Comparison of ENCODE assay signal across 17 cellular contexts in the genomic region with DNA sequence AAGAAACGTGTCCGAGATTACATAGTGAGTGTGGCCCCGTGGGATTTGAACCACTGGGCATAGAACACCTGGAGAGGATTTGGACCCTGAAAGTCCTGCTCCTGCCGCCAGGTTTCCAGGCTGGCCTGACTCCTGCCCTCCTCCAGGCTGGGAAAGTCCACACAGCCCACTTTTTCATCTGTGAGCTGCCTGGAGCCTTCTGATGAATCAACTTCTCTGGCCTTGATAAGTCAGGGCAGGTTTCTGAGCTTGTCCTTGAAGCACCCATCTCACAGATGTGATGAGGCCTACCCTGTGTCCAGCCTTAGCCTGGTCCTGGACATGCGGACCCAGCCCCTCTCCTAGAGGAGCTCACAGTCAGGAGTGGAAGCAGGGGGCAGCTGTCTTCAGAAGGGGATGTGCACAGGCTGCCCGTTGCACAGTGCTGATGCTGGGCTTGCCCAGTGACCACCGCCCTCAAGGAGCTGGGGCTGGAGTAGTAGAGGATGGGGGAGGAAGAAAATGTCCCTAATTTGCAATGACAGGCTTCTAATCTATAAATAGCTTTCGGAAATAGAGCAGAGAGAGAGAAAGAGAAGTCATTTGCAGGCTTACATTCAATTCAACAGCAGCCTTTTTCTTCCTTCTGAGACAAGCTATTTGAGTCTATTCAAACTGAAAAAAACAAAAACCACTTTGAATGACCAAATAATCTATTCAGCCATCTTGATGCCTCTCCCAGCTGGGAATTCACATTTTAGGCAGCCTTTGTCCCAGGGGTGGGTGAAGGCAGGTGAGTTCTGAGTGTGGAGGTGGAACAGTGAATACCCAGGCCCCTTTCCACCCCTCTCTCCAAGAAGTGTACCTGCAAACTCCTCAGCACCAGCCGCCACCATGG.
DNase-seq lines count a peak whose midpoint lies in the region; ATAC-seq, FAIRE-seq and TF ChIP-seq lines count a peak whose summit lies in the region.
"Had no signal": no experiment of that assay in that cellular context is flagged by ENCODE, and none has a peak within 500 bp of the region (broad histone marks: within the 10 kb centered on the region; RNA-seq: fewer than 3 reads in every experiment).

No MANE protein-coding gene starts in this region.

- H4K20me1 ChIP-seq in H1 (replicated peaks in 1 of 2; ENCODE audit: control insufficient read depth in 1 of 2, insufficient read depth in 2 of 2, low read length in 2 of 2) (no peaks in the 10 kb centered on the region), SK-N-SH (ENCODE audit: insufficient read depth) (no peaks in the 10 kb centered on the region)

- no peak for TF ChIP-seq POLR2A in H1 (IDR thresholded peaks at IDR 0.05; ENCODE audit: control extremely low read depth in 1 of 2, low read depth in 2 of 2, low read length in 2 of 2)

- no peak for TF ChIP-seq RAD21 in H1 (IDR thresholded peaks at IDR 0.05 in 1 of 2, conservative IDR thresholded peaks at IDR 0.05 in 1 of 2; ENCODE audit: low read depth in 2 of 2, low read length in 2 of 2)
- no peak for TF ChIP-seq RAD21 in SK-N-SH (IDR thresholded peaks at IDR 0.05; ENCODE audit: low read length)

- no peak overlapping the region for H2BK120ac ChIP-seq in H1 (replicated peaks; ENCODE audit: low read depth, low read length)

- no peak overlapping the region for H3K9ac ChIP-seq in H1 (replicated peaks in 1 of 4; ENCODE audit: extremely low read depth in 1 of 4, low read depth in 3 of 4, low read length in 3 of 4)
- no peak overlapping the region for H3K9ac ChIP-seq in SK-N-SH

- no peaks in the 10 kb centered on the region for H3K27me3 ChIP-seq in H1 (replicated peaks in 1 of 4; ENCODE audit: control insufficient read depth in 3 of 4, extremely low read depth in 1 of 4, insufficient read depth in 3 of 4, low read length in 3 of 4)
- H3K27me3 ChIP-seq in SK-N-SH (ENCODE audit: insufficient read depth), result no peaks in the 10 kb centered on the region

- no peaks in the 10 kb centered on the region for H3F3A ChIP-seq in SK-N-SH (replicated peaks; ENCODE audit: insufficient read depth)

- no peak overlapping the region for H3K27ac ChIP-seq in H1 (ENCODE audit: low read depth, low read length)
- no peak overlapping the region for H3K27ac ChIP-seq in SK-N-SH (ENCODE audit: low read depth in 2 of 2, low read length in 1 of 2)

- TF ChIP-seq EP300 in H1 (IDR thresholded peaks at IDR 0.05; ENCODE audit: borderline replicate concordance in 1 of 2, low read depth in 2 of 2, low read length in 2 of 2), result no peak
- no peak for TF ChIP-seq EP300 in SK-N-SH (IDR thresholded peaks at IDR 0.05; ENCODE audit: borderline replicate concordance in 1 of 2, low read depth in 1 of 2, low read length in 1 of 2)

- H2AFZ ChIP-seq in H1 (ENCODE audit: low read length) (peak overlapping the region; percentile 17), SK-N-SH (ENCODE audit: low read depth) (no peak overlapping the region)

- WGBS in H1 (ENCODE audit: extremely low coverage in 1 of 2, insufficient coverage in 1 of 2, insufficient read length in 1 of 2, insufficient replicate concordance in 2 of 2, low coverage in 1 of 2, low lambda C conversion rate in 2 of 2, missing lambda C conversion rate in 1 of 2), 2 experiments, result 90% methylated on average over 9 of the region's 9 CpGs; no CpG with 5 or more reads in 1 of the 2 experiments
- WGBS in SK-N-SH (ENCODE audit: low lambda C conversion rate), result 71% methylated on average over 8 of the region's 9 CpGs

- CTCF ChIA-PET in H1 (lab: Charles Lee; ENCODE audit: partially characterized antibody) (interaction anchor here (0.7 to 2.7 kb wide), 8 partner anchors 9 to 1118 kb away, joined by 3 to 15 read pairs (median 4); no protein-coding TSS in a partner anchor), SK-N-SH (lab: Yijun Ruan, JAX) (interaction anchor here (0.7 to 4.6 kb wide), 4 partner anchors 9 to 99 kb away, joined by 3 to 36 read pairs (median 4); no protein-coding TSS in a partner anchor)

- no peak overlapping the region for H3K14ac ChIP-seq in H1 (ENCODE audit: insufficient read length)

- no peaks in the 10 kb centered on the region for H3K23me2 ChIP-seq in H1 (ENCODE audit: low read depth, low read length)

- no peak overlapping the region for H2AK5ac ChIP-seq in H1 (ENCODE audit: low read depth, low read length)

- no peak overlapping the region for H3K23ac ChIP-seq in H1 (ENCODE audit: insufficient read length)

- peaks cover 0 to 2% (median 0%) of the 10 kb centered on the region in 4 experiments; a peak in 2 of 7 replicates for H3K4me1 ChIP-seq in H1 (replicated peaks in 1 of 4; ENCODE audit: control insufficient read depth in 3 of 4, insufficient read depth in 4 of 4, low read length in 3 of 4)
- no peaks in the 10 kb centered on the region for H3K4me1 ChIP-seq in SK-N-SH (ENCODE audit: control insufficient read depth in 1 of 2, insufficient read depth in 2 of 2, low read depth in 1 of 2, low read length in 1 of 2)

- H3K79me1 ChIP-seq in H1 (ENCODE audit: low read depth, low read length), result no peaks in the 10 kb centered on the region

- no peak for DNase-seq in H1 (ENCODE audit: low read depth in 1 of 2, low spot score in 2 of 2)
- no peak for DNase-seq in cerebellar nuclear complex (lab: John Stamatoyannopoulos, UW)
- no peak for DNase-seq in HCEC 1CT
- DNase-seq in activated CD4-positive, CD25-positive, alpha-beta regulatory T cell (lab: John Stamatoyannopoulos, UW), result no peak
- DNase-seq in SK-N-SH, result no peak
- DNase-seq: activated CD4-positive, alpha-beta T cell treated with anti-CD3 and anti-CD28 coated beads, Interleukin-2, amount 10 ng/mL, durations not matched to agents 7 days and 5 days; dermis blood vessel endothelial cell; DMS153; left ventricle myocardium superior; naive thymus-derived CD4-positive, alpha-beta T cell; NCI-H1417 treated with DMSO at 0.1 percent for 48 hours had no signal

- POLR2A ChIA-PET in H1 (lab: Charles Lee; ENCODE audit: partially characterized antibody), result no interaction called here
- POLR2A ChIA-PET in SK-N-SH (lab: Yijun Ruan, JAX), result no interaction called here

- H3K4me3 ChIP-seq in H1 (ENCODE audit: extremely low read depth in 1 of 4, insufficient read depth in 2 of 4, low read depth in 3 of 4, low read length in 4 of 4), result no peak overlapping the region
- H3K4me3 ChIP-seq in SK-N-SH (ENCODE audit: low read depth in 2 of 2, low read length in 1 of 2), result no peak overlapping the region

- no peak for FAIRE-seq in H1 (lab: Jason Lieb, UNC)
- FAIRE-seq: astrocyte, RCC 7860, urothelium cell line had no signal

- no peak overlapping the region; the same call in 1 of the 2 replicates for H3K18ac ChIP-seq in H1 (ENCODE audit: extremely low read depth, low read length)

- no peak overlapping the region for H3K56ac ChIP-seq in H1 (replicated peaks; ENCODE audit: insufficient read length, low read depth, low read length)

- TF ChIP-seq CTCF in H1 (IDR thresholded peaks at IDR 0.05; ENCODE audit: control extremely low read depth in 1 of 3, insufficient read depth in 1 of 3, low read depth in 1 of 3, low read length in 3 of 3) (no peak), SK-N-SH (IDR thresholded peaks at IDR 0.05) (no peak)

- no peak overlapping the region for H2BK15ac ChIP-seq in H1 (ENCODE audit: low read length)

- no peaks in the 10 kb centered on the region for H3K9me2 ChIP-seq in SK-N-SH

- ATAC-seq in GM18520 (IDR thresholded peaks at IDR 0.05; ENCODE audit: unreplicated experiment) (peak; percentile 68), GM21576 (IDR thresholded peaks at IDR 0.05; ENCODE audit: unreplicated experiment) (peak; percentile 74), HG03280 (IDR thresholded peaks at IDR 0.05; ENCODE audit: unreplicated experiment) (peak; percentile 49)
- ATAC-seq: left ventricle myocardium superior; naive thymus-derived CD4-positive, alpha-beta T cell had no signal

- no peak overlapping the region for H2BK5ac ChIP-seq in H1 (ENCODE audit: low read depth, low read length)

- no peaks in the 10 kb centered on the region for H3K79me2 ChIP-seq in H1 (ENCODE audit: control insufficient read depth in 1 of 2, insufficient read depth in 2 of 2, low read length in 2 of 2)
- no peaks in the 10 kb centered on the region for H3K79me2 ChIP-seq in SK-N-SH (ENCODE audit: insufficient read depth)

- peak overlapping the region; percentile 42 for H4K5ac ChIP-seq in H1 (ENCODE audit: insufficient read length, low read depth, low read length)

- H3K4me2 ChIP-seq in H1 (ENCODE audit: insufficient read depth in 1 of 2, low read depth in 2 of 2, low read length in 2 of 2) (no peak overlapping the region), SK-N-SH (no peak overlapping the region)

- H3K36me3 ChIP-seq in H1 (ENCODE audit: control insufficient read depth in 2 of 4, insufficient read depth in 4 of 4, low read length in 3 of 4) (no peaks in the 10 kb centered on the region), SK-N-SH (replicated peaks in 1 of 2; ENCODE audit: control insufficient read depth in 1 of 2, insufficient read depth in 2 of 2, low read length in 1 of 2) (no peaks in the 10 kb centered on the region)

- no peak overlapping the region for H2BK12ac ChIP-seq in H1 (ENCODE audit: low read depth, low read length)

- peak overlapping the region; percentile 56 for H4K91ac ChIP-seq in H1 (replicated peaks; ENCODE audit: insufficient read length, low read length)

- H3K4ac ChIP-seq in H1 (replicated peaks; ENCODE audit: insufficient read length, low read depth, low read length), result no peak overlapping the region

- no peak overlapping the region for H2BK20ac ChIP-seq in H1 (ENCODE audit: low read length)

- H3K9me3 ChIP-seq in H1 (ENCODE audit: insufficient read depth in 2 of 2, low read depth in 1 of 2, low read length in 1 of 2) (no peaks in the 10 kb centered on the region), SK-N-SH (no peaks in the 10 kb centered on the region)

- peak overlapping the region; percentile 53; the same call in 1 of the 2 replicates for H4K8ac ChIP-seq in H1 (ENCODE audit: extremely low read depth, insufficient read depth, low read length)

TF ChIP-seq in H1, 55 proteins besides CTCF, POLR2A, EP300 and RAD21:
- TF ChIP-seq TAF7 (optimal IDR thresholded peaks at IDR 0.05; ENCODE audit: borderline replicate concordance, low read depth, low read length) (no peak), KDM4A (IDR thresholded peaks at IDR 0.05; ENCODE audit: low read depth, low read length, severe bottlenecking) (no peak), ASH2L (IDR thresholded peaks at IDR 0.05; ENCODE audit: low read length) (no peak), JUN (IDR thresholded peaks at IDR 0.05; ENCODE audit: low read depth, low read length) (no peak)

TF ChIP-seq in SK-N-SH, 30 proteins besides CTCF, POLR2A, EP300 and RAD21:
- TF ChIP-seq GABPA (IDR thresholded peaks at IDR 0.05; ENCODE audit: low read depth), result no peak
- TF ChIP-seq MAX (IDR thresholded peaks at IDR 0.05; ENCODE audit: low read depth), result no peak
- TF ChIP-seq MXI1 (IDR thresholded peaks at IDR 0.05; ENCODE audit: low read depth, low read length), result no peak
- TF ChIP-seq FOXJ3 (CRISPR knock-in tag; IDR thresholded peaks at IDR 0.05), result no peak
- TF ChIP-seq MEF2A (IDR thresholded peaks at IDR 0.05; ENCODE audit: borderline replicate concordance, low read depth), result no peak
- no peak for TF ChIP-seq TAF1 (IDR thresholded peaks at IDR 0.05; ENCODE audit: borderline replicate concordance, low read depth, low read length)
- TF ChIP-seq POLR2AphosphoS5 (IDR thresholded peaks at IDR 0.05; ENCODE audit: low read depth, low read length), result no peak
